1 cellular context compared by ENCODE assay signal in the genomic region with DNA sequence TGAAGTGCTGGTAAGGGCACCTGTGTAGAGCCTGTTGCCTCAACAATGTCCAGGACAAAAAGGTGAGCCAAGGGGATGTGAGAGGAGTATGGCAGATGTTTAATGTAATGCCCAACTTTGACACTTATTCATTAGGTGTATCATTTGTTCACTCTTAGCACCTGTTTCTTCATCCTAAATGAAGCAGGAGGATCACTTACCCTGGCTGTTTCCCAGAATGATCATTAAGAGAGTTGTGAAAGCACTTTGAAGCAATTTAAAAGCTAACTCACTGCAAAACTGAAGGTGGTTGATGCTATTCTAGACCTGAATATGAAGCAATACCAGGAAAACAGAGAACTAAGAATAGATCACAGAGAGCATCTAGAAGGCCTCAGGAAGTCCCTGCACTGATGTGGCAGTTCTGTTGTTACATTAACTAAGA.
TF ChIP-seq lines count a peak whose summit lies in the region.

No MANE protein-coding gene starts in this region.

TF ChIP-seq in GM12878, 131 proteins besides CTCF, POLR2A, EP300 and RAD21 (continued from another document):
- TF ChIP-seq ETV6 (conservative IDR thresholded peaks at IDR 0.05 in 1 of 2, IDR thresholded peaks at IDR 0.05 in 1 of 2; ENCODE audit: borderline replicate concordance in 1 of 2, low read depth in 1 of 2), result peak in 1 of 2 experiments; percentile 87; a peak in 2 of 4 replicates
- no peak for TF ChIP-seq SMARCA5 (IDR thresholded peaks at IDR 0.05)
- peak; percentile 88 to 90 for TF ChIP-seq IKZF2 (IDR thresholded peaks at IDR 0.05)
- TF ChIP-seq ZZZ3 (IDR thresholded peaks at IDR 0.05; ENCODE audit: control insufficient read depth, insufficient read length, low read depth), result no peak
- TF ChIP-seq NBN (IDR thresholded peaks at IDR 0.05), result 0 out of 2 replicates have a peak, but pooled peaks have one; percentile 17
- no peak for TF ChIP-seq BACH1 (IDR thresholded peaks at IDR 0.05; ENCODE audit: borderline replicate concordance)
- TF ChIP-seq MEF2B (IDR thresholded peaks at IDR 0.05; ENCODE audit: partially characterized antibody, poor library complexity, severe bottlenecking), result peak; percentile 87
- peak; percentile 82 for TF ChIP-seq TCF7 (IDR thresholded peaks at IDR 0.05; ENCODE audit: borderline replicate concordance)
- TF ChIP-seq IKZF1 (conservative IDR thresholded peaks at IDR 0.05), result peak; percentile 83
- TF ChIP-seq KDM1A (IDR thresholded peaks at IDR 0.05; ENCODE audit: borderline replicate concordance), result no peak
- peak; percentile 85 for TF ChIP-seq RUNX3 (IDR thresholded peaks at IDR 0.05; ENCODE audit: low read length)
- TF ChIP-seq GABPA (IDR thresholded peaks at IDR 0.05; ENCODE audit: low read depth), result 0 out of 2 replicates have a peak, but pooled peaks have one; percentile 31
- no peak for TF ChIP-seq CBX3 (IDR thresholded peaks at IDR 0.05; ENCODE audit: borderline replicate concordance, low read depth)
- TF ChIP-seq E2F4 (IDR thresholded peaks at IDR 0.05; ENCODE audit: low read depth, low read length), result no peak
- TF ChIP-seq BCL11A (IDR thresholded peaks at IDR 0.05; ENCODE audit: low read depth, low read length), result peak; percentile 80
- TF ChIP-seq ATF7 (IDR thresholded peaks at IDR 0.05; ENCODE audit: low read depth), result peak; percentile 65
- 0 out of 2 replicates have a peak, but pooled peaks have one; percentile 47 for TF ChIP-seq GATAD2B (conservative IDR thresholded peaks at IDR 0.05; ENCODE audit: low read depth)
- peak; percentile 96 for TF ChIP-seq ZNF24 (IDR thresholded peaks at IDR 0.05)
- TF ChIP-seq FOS (IDR thresholded peaks at IDR 0.05; ENCODE audit: borderline replicate concordance, extremely low read depth, insufficient read length), result no peak
- peak; percentile 91 for TF ChIP-seq NFIC (IDR thresholded peaks at IDR 0.05; ENCODE audit: low read depth, low read length)
- 0 out of 2 replicates have a peak, but pooled peaks have one; percentile 44 for TF ChIP-seq CBX5 (IDR thresholded peaks at IDR 0.05; ENCODE audit: low read depth)
- TF ChIP-seq NR2C1 (IDR thresholded peaks at IDR 0.05), result no peak
- TF ChIP-seq NRF1 (conservative IDR thresholded peaks at IDR 0.05; ENCODE audit: low read depth, low read length), result no peak
- no peak for TF ChIP-seq IRF5 (IDR thresholded peaks at IDR 0.05; ENCODE audit: borderline replicate concordance)
- TF ChIP-seq, protein P1, sequence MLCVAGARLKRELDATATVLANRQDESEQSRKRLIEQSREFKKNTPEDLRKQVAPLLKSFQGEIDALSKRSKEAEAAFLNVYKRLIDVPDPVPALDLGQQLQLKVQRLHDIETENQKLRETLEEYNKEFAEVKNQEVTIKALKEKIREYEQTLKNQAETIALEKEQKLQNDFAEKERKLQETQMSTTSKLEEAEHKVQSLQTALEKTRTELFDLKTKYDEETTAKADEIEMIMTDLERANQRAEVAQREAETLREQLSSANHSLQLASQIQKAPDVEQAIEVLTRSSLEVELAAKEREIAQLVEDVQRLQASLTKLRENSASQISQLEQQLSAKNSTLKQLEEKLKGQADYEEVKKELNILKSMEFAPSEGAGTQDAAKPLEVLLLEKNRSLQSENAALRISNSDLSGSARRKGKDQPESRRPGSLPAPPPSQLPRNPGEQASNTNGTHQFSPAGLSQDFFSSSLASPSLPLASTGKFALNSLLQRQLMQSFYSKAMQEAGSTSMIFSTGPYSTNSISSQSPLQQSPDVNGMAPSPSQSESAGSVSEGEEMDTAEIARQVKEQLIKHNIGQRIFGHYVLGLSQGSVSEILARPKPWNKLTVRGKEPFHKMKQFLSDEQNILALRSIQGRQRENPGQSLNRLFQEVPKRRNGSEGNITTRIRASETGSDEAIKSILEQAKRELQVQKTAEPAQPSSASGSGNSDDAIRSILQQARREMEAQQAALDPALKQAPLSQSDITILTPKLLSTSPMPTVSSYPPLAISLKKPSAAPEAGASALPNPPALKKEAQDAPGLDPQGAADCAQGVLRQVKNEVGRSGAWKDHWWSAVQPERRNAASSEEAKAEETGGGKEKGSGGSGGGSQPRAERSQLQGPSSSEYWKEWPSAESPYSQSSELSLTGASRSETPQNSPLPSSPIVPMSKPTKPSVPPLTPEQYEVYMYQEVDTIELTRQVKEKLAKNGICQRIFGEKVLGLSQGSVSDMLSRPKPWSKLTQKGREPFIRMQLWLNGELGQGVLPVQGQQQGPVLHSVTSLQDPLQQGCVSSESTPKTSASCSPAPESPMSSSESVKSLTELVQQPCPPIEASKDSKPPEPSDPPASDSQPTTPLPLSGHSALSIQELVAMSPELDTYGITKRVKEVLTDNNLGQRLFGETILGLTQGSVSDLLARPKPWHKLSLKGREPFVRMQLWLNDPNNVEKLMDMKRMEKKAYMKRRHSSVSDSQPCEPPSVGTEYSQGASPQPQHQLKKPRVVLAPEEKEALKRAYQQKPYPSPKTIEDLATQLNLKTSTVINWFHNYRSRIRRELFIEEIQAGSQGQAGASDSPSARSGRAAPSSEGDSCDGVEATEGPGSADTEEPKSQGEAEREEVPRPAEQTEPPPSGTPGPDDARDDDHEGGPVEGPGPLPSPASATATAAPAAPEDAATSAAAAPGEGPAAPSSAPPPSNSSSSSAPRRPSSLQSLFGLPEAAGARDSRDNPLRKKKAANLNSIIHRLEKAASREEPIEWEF (IDR thresholded peaks at IDR 0.05; ENCODE audit: insufficient replicate concordance, low read depth, low read length), result no peak
- peak; percentile 99 for TF ChIP-seq MEF2A (IDR thresholded peaks at IDR 0.05; ENCODE audit: insufficient read depth, low read depth, low read length)
- peak; percentile 63; the same call in 1 of the 2 replicates for TF ChIP-seq ZBED1 (IDR thresholded peaks at IDR 0.05; ENCODE audit: borderline replicate concordance)
- no peak for TF ChIP-seq SUZ12 (IDR thresholded peaks at IDR 0.05; ENCODE audit: unreplicated experiment)
- no peak for TF ChIP-seq SPI1 (IDR thresholded peaks at IDR 0.05; ENCODE audit: borderline replicate concordance, insufficient read depth, low read depth, low read length)
- 0 out of 2 replicates have a peak, but pooled peaks have one; percentile 20 for TF ChIP-seq NR2F1 (conservative IDR thresholded peaks at IDR 0.05)
- TF ChIP-seq, protein P2, sequence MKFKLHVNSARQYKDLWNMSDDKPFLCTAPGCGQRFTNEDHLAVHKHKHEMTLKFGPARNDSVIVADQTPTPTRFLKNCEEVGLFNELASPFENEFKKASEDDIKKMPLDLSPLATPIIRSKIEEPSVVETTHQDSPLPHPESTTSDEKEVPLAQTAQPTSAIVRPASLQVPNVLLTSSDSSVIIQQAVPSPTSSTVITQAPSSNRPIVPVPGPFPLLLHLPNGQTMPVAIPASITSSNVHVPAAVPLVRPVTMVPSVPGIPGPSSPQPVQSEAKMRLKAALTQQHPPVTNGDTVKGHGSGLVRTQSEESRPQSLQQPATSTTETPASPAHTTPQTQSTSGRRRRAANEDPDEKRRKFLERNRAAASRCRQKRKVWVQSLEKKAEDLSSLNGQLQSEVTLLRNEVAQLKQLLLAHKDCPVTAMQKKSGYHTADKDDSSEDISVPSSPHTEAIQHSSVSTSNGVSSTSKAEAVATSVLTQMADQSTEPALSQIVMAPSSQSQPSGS (IDR thresholded peaks at IDR 0.05; ENCODE audit: low read length), result peak; percentile 87
- TF ChIP-seq IRF4 (IDR thresholded peaks at IDR 0.05; ENCODE audit: low read depth, low read length), result 0 out of 2 replicates have a peak, but pooled peaks have one; percentile 23
- peak; percentile 77 for TF ChIP-seq EED (IDR thresholded peaks at IDR 0.05; ENCODE audit: low read depth)
- TF ChIP-seq HDGF (IDR thresholded peaks at IDR 0.05), result no peak
- peak; percentile 88 for TF ChIP-seq MTA2 (IDR thresholded peaks at IDR 0.05; ENCODE audit: low read depth)
- TF ChIP-seq, protein P3, sequence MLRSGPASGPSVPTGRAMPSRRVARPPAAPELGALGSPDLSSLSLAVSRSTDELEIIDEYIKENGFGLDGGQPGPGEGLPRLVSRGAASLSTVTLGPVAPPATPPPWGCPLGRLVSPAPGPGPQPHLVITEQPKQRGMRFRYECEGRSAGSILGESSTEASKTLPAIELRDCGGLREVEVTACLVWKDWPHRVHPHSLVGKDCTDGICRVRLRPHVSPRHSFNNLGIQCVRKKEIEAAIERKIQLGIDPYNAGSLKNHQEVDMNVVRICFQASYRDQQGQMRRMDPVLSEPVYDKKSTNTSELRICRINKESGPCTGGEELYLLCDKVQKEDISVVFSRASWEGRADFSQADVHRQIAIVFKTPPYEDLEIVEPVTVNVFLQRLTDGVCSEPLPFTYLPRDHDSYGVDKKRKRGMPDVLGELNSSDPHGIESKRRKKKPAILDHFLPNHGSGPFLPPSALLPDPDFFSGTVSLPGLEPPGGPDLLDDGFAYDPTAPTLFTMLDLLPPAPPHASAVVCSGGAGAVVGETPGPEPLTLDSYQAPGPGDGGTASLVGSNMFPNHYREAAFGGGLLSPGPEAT (IDR thresholded peaks at IDR 0.05; ENCODE audit: low read depth), result peak; percentile 59; the same call in 1 of the 2 replicates
- TF ChIP-seq SKIL (IDR thresholded peaks at IDR 0.05; ENCODE audit: low read depth, poor library complexity, severe bottlenecking), result peak; percentile 33
- no peak for TF ChIP-seq RFX5 (IDR thresholded peaks at IDR 0.05; ENCODE audit: low read depth, low read length)
- no peak for TF ChIP-seq RELA (IDR thresholded peaks at IDR 0.05; ENCODE audit: borderline replicate concordance, partially characterized antibody)
- TF ChIP-seq FOXM1 (IDR thresholded peaks at IDR 0.05; ENCODE audit: low read depth, low read length), result peak; percentile 90; the same call in 1 of the 2 replicates
- TF ChIP-seq, protein P4, sequence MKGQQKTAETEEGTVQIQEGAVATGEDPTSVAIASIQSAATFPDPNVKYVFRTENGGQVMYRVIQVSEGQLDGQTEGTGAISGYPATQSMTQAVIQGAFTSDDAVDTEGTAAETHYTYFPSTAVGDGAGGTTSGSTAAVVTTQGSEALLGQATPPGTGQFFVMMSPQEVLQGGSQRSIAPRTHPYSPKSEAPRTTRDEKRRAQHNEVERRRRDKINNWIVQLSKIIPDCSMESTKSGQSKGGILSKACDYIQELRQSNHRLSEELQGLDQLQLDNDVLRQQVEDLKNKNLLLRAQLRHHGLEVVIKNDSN (IDR thresholded peaks at IDR 0.05; ENCODE audit: borderline replicate concordance, extremely low read length, insufficient read depth, low read depth, low read length), result no peak
- peak; percentile 83 to 97 for TF ChIP-seq CEBPB (IDR thresholded peaks at IDR 0.05; ENCODE audit: borderline replicate concordance in 1 of 2, low read depth in 2 of 2, low read length in 2 of 2)
- TF ChIP-seq PML (IDR thresholded peaks at IDR 0.05; ENCODE audit: low read length), result peak; percentile 68; the same call in 1 of the 2 replicates
- TF ChIP-seq CREM (IDR thresholded peaks at IDR 0.05; ENCODE audit: low read depth), result peak; percentile 49; the same call in 1 of the 2 replicates
- TF ChIP-seq ZNF217 (IDR thresholded peaks at IDR 0.05), result peak; percentile 60; the same call in 1 of the 2 replicates
- peak; percentile 48; the same call in 1 of the 2 replicates for TF ChIP-seq CREB1 (IDR thresholded peaks at IDR 0.05; ENCODE audit: low read depth)
- TF ChIP-seq TBL1XR1 (IDR thresholded peaks at IDR 0.05; ENCODE audit: low read depth, low read length), result peak; percentile 64
